ENCODE assay signal across 12 cellular contexts in genomic region chr13:79212064-79212619, GRCh38.
"Had no signal": no experiment of that assay in that cellular context is flagged by ENCODE, and none has a peak within 500 bp of the region (broad histone marks: within the 10 kb centered on the region; RNA-seq: fewer than 3 reads in every experiment).

No MANE protein-coding gene starts in this region.

- H3K9me3 Mint-ChIP-seq: activated CD8-positive, alpha-beta T cell treated with anti-CD3 and anti-CD28 coated beads for 36 hours; stimulated activated naive CD8-positive, alpha-beta T cell treated with anti-CD3 and anti-CD28 coated beads, Interleukin-15, Interleukin-2, amounts not matched to agents 100 ng/mL and 50 ng/mL, for 24 hours had no signal

- H3K36me3 Mint-ChIP-seq: naive B cell had no signal

- DNase-seq: activated CD4-positive, alpha-beta T cell treated with anti-CD3 and anti-CD28 coated beads for 4 hours; activated CD8-positive, alpha-beta memory T cell treated with anti-CD3 and anti-CD28 coated beads, Interleukin-2, amount 50 U/mL, for 48 hours; activated CD8-positive, alpha-beta T cell treated with anti-CD3 and anti-CD28 coated beads for 36 hours; hypothalamus; lower lobe of right lung; naive B cell; stimulated activated CD4-positive, alpha-beta T cell treated with anti-CD3 and anti-CD28 coated beads, Interleukin-15, amount 100 ng/mL, for 24 hours; stimulated activated CD4-positive, alpha-beta T cell treated with anti-CD3 and anti-CD28 coated beads, Interleukin-4, amount 100 ng/mL, for 24 hours; testis; upper lobe of right lung had no signal

- ATAC-seq: activated CD8-positive, alpha-beta T cell treated with anti-CD3 and anti-CD28 coated beads for 36 hours; esophagus mucosa; lower lobe of right lung; upper lobe of right lung had no signal

- H3K27ac Mint-ChIP-seq: activated CD8-positive, alpha-beta T cell treated with anti-CD3 and anti-CD28 coated beads for 36 hours; stimulated activated naive CD8-positive, alpha-beta T cell treated with anti-CD3 and anti-CD28 coated beads, Interleukin-15, Interleukin-2, amounts not matched to agents 100 ng/mL and 50 ng/mL, for 24 hours had no signal
